Comparison of ENCODE assay signal across 8 cellular contexts in the genomic region with DNA sequence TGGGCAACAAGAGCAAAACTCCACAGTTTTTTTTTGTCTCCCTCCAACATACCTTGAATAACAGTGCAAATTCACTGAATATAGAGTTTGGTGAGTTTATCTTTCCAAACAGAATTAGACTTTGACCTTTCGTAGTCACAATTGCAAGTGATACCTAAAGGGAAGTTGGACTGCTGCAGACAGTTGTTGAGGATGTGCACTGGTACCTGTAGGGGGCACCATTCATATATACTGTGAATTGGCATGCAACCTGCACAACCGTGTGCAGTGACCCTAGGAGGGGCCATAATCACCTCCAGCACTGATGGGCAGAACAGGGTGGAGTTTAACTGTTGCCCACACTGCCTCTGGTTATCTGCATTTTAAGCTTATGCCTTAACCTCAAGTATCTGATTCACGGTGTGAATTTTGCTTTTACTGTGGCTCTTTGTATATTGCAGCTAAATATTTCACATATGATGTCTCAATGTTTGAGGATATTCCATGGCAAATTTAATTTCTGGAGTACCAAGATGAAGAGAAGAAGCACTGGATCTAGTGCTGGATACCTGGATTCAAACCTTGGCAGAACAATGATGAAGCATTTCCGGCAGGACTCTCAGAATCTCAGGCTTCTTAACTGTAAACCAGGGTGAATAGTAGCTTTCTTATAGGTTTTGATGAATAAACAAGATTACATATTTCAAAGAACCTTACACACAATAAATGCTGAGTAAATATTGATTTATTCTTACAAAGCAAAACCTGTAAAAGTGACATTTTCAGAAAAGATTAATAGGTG.
DNase-seq lines count a peak whose midpoint lies in the region; ATAC-seq, FAIRE-seq and TF ChIP-seq lines count a peak whose summit lies in the region.

No MANE protein-coding gene starts in this region.

- no peaks in the 10 kb centered on the region for H3K9me3 Mint-ChIP-seq in activated naive CD4-positive, alpha-beta T cell treated with anti-CD3 and anti-CD28 coated beads, Interleukin-2, amount 10 ng/mL, durations not matched to agents 7 days and 5 days

- H3K27ac ChIP-seq in SK-N-SH (ENCODE audit: low read depth in 2 of 2, low read length in 1 of 2) (no peak overlapping the region), kidney (ENCODE audit: low read depth in 2 of 2, low read length in 2 of 2) (no peak overlapping the region)

- no peak overlapping the region for H2AFZ ChIP-seq in SK-N-SH (ENCODE audit: low read depth)

- H4K20me1 ChIP-seq in SK-N-SH (ENCODE audit: insufficient read depth): no peaks in the 10 kb centered on the region

- H3K9me2 ChIP-seq in SK-N-SH: no peaks in the 10 kb centered on the region

- H3K4me3 ChIP-seq in SK-N-SH (ENCODE audit: low read depth in 2 of 2, low read length in 1 of 2) (no peak overlapping the region), kidney (ENCODE audit: low read length in 2 of 2) (no peak overlapping the region)

- POLR2A ChIA-PET in SK-N-SH (lab: Yijun Ruan, JAX): no interaction called here

- H3K4me1 ChIP-seq in SK-N-SH (ENCODE audit: control insufficient read depth in 1 of 2, insufficient read depth in 2 of 2, low read depth in 1 of 2, low read length in 1 of 2) (no peaks in the 10 kb centered on the region), kidney (ENCODE audit: control insufficient read depth in 1 of 2, insufficient read depth in 1 of 2, low read depth in 1 of 2, low read length in 2 of 2) (no peaks in the 10 kb centered on the region)

- FAIRE-seq in kidney (lab: Jason Lieb, UNC): no peak

- H3K36me3 ChIP-seq in SK-N-SH (replicated peaks in 1 of 2; ENCODE audit: control insufficient read depth in 1 of 2, insufficient read depth in 2 of 2, low read length in 1 of 2): no peaks in the 10 kb centered on the region
- H3K36me3 ChIP-seq in kidney (ENCODE audit: control insufficient read depth in 1 of 2, insufficient read depth in 2 of 2, low read length in 2 of 2): no peaks in the 10 kb centered on the region

- TF ChIP-seq CTCF in SK-N-SH (IDR thresholded peaks at IDR 0.05): peak; percentile 60
- TF ChIP-seq CTCF in kidney (IDR thresholded peaks at IDR 0.05; ENCODE audit: borderline replicate concordance, extremely low read depth, insufficient read depth): peak; percentile 39

- H3K9me3 ChIP-seq in SK-N-SH (no peaks in the 10 kb centered on the region), kidney (ENCODE audit: control insufficient read depth in 1 of 2, low read length in 2 of 2) (no peaks in the 10 kb centered on the region)

- TF ChIP-seq RAD21 in SK-N-SH (IDR thresholded peaks at IDR 0.05; ENCODE audit: low read length): peak; percentile 78

- no peak overlapping the region for H3K4me2 ChIP-seq in SK-N-SH

- H3F3A ChIP-seq in SK-N-SH (replicated peaks; ENCODE audit: insufficient read depth): peaks cover 6% of the 10 kb centered on the region

- no peaks in the 10 kb centered on the region for H3K27me3 ChIP-seq in SK-N-SH (ENCODE audit: insufficient read depth)

- no peaks in the 10 kb centered on the region for H3K36me3 Mint-ChIP-seq in activated naive CD4-positive, alpha-beta T cell treated with anti-CD3 and anti-CD28 coated beads, Interleukin-2, amount 10 ng/mL, durations not matched to agents 7 days and 5 days

- CTCF ChIA-PET in activated naive CD4-positive, alpha-beta T cell treated with anti-CD3 and anti-CD28 coated beads, Interleukin-2, amount 10 ng/mL, durations not matched to agents 7 days and 5 days (lab: Charles Lee): interaction anchor here (0.6 to 3.1 kb wide), 14 partner anchors 9 to 1123 kb away, joined by 3 to 14 read pairs (median 4); a partner anchor contains a TSS
- CTCF ChIA-PET in SK-N-SH (lab: Yijun Ruan, JAX): interaction anchor here (0.6 to 2.4 kb wide), 20 partner anchors 8 to 1123 kb away, joined by 3 to 14 read pairs (median 4); a partner anchor contains a TSS

- no peak overlapping the region for H3K9ac ChIP-seq in SK-N-SH
- H3K9ac ChIP-seq in kidney (ENCODE audit: low read length in 2 of 2): no peak overlapping the region

- H3K27ac Mint-ChIP-seq in activated naive CD4-positive, alpha-beta T cell treated with anti-CD3 and anti-CD28 coated beads, Interleukin-2, amount 10 ng/mL, durations not matched to agents 7 days and 5 days: no peak overlapping the region

- ATAC-seq in HG02759 (IDR thresholded peaks at IDR 0.05; ENCODE audit: unreplicated experiment) (peak; percentile 83), HG03457 (IDR thresholded peaks at IDR 0.05; ENCODE audit: unreplicated experiment) (no peak)

- H3K79me2 ChIP-seq in SK-N-SH (ENCODE audit: insufficient read depth): no peaks in the 10 kb centered on the region

- no peaks in the 10 kb centered on the region for H3K27me3 Mint-ChIP-seq in activated naive CD4-positive, alpha-beta T cell treated with anti-CD3 and anti-CD28 coated beads, Interleukin-2, amount 10 ng/mL, durations not matched to agents 7 days and 5 days

- no peak for TF ChIP-seq EP300 in SK-N-SH (IDR thresholded peaks at IDR 0.05; ENCODE audit: borderline replicate concordance in 1 of 2, low read depth in 1 of 2, low read length in 1 of 2)

- H3K4me3 Mint-ChIP-seq in activated naive CD4-positive, alpha-beta T cell treated with anti-CD3 and anti-CD28 coated beads, Interleukin-2, amount 10 ng/mL, durations not matched to agents 7 days and 5 days: no peak overlapping the region

- peak; percentile 29 for DNase-seq in activated naive CD4-positive, alpha-beta T cell treated with anti-CD3 and anti-CD28 coated beads, Interleukin-2, amount 10 ng/mL, durations not matched to agents 7 days and 5 days
- no peak for DNase-seq in activated naive CD4-positive, alpha-beta T cell (lab: John Stamatoyannopoulos, UW)
- DNase-seq in SK-N-SH (peak; percentile 33), kidney (no peak), hippocampal formation (lab: John Stamatoyannopoulos, UW) (no peak), NCI-H1105 (lab: John Stamatoyannopoulos, UW) (no peak)

- H3K4me1 Mint-ChIP-seq in activated naive CD4-positive, alpha-beta T cell treated with anti-CD3 and anti-CD28 coated beads, Interleukin-2, amount 10 ng/mL, durations not matched to agents 7 days and 5 days: no peaks in the 10 kb centered on the region

- 61% methylated on average over 4 of the region's 4 CpGs for WGBS in SK-N-SH (ENCODE audit: low lambda C conversion rate)

- intact Hi-C loops in kidney (cut with DNase I): no loop called here

TF ChIP-seq in SK-N-SH, 30 proteins besides CTCF, POLR2A, EP300 and RAD21:
- TF ChIP-seq RCOR1 (IDR thresholded peaks at IDR 0.05; ENCODE audit: low read length) (no peak), JUND (IDR thresholded peaks at IDR 0.05) (no peak), SMC3 (IDR thresholded peaks at IDR 0.05; ENCODE audit: low read depth, low read length) (peak; percentile 50), TEAD4 (IDR thresholded peaks at IDR 0.05; ENCODE audit: borderline replicate concordance, insufficient read depth) (no peak)

Comparison
In these comparisons a context has a peak if more than half of its experiments do, and no peak if none do; other contexts are left out.
1. DNase-seq: peak in activated naive CD4-positive, alpha-beta T cell treated with anti-CD3 and anti-CD28 coated beads, Interleukin-2, amount 10 ng/mL, durations not matched to agents 7 days and 5 days (single experiment) and SK-N-SH (single experiment); none in activated naive CD4-positive, alpha-beta T cell (0 of 4), kidney (single experiment), hippocampal formation (0 of 2) and NCI-H1105 (single experiment).